8 cellular contexts compared by ENCODE assay signal in genomic region chr4:124230268-124230667, GRCh38.
"Had no signal": no experiment of that assay in that cellular context is flagged by ENCODE, and none has a peak within 500 bp of the region (broad histone marks: within the 10 kb centered on the region; RNA-seq: fewer than 3 reads in every experiment).

No MANE protein-coding gene starts in this region.

- H3K27ac ChIP-seq: HL-60, KMS-11 had no signal

- ATAC-seq: HepG2, K562 had no signal

- H3K36me3 Mint-ChIP-seq: IgD-negative memory B cell had no signal

- H3K4me2 ChIP-seq: KMS-11 had no signal

- H3K4me3 Mint-ChIP-seq: IgD-negative memory B cell had no signal

- H3K4me3 ChIP-seq: K562 had no signal

- H3K4me1 Mint-ChIP-seq: IgD-negative memory B cell had no signal

- H3K27me3 Mint-ChIP-seq: IgD-negative memory B cell had no signal

- DNase-seq: IMR-90, KBM-7, KG1 had no signal

- H3K9ac ChIP-seq: KMS-11 had no signal

- H3K27ac Mint-ChIP-seq: IgD-negative memory B cell had no signal
